ENCODE assay signal across 15 cellular contexts in the genomic region with DNA sequence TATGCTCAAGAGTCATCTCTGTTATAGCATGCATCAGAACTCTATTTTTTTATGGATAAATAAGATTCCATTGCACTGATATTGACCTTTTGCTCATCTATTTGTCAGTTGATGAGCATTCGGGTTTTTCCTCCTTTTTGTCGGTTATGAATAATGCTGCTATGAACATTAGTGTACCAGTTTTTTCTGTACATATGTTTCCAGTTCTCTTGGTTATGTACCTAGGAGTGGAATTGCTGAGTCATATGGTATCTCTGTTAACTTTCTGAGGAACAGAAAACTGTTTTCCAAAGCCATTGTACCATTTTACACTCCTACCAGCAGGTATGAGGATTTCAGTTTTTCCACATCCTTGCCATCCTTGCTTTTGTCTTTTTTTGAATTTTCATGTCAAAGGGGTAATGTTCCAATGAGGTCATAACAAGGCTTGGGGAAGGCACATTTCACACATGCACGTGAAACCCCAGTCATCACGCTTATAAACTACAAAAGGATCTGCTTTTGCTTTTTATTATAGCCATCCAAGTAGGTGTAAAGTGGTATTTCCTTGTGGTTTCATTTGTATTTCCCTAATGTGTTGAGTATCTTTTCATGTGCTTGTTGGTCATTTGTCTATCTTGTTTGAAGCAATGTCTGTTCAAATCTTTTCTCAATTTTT. TPM values are rescaled to one million over a fixed set of nuclear protein-coding genes. Genes with fewer than 3 reads are reported as not detected.
DNase-seq lines count a peak whose midpoint lies in the region; ATAC-seq and TF ChIP-seq lines count a peak whose summit lies in the region.
"Had no signal": no experiment of that assay in that cellular context is flagged by ENCODE, and none has a peak within 500 bp of the region (broad histone marks: within the 10 kb centered on the region; RNA-seq: fewer than 3 reads in every experiment).

No MANE protein-coding gene starts in this region.

- peaks cover 22% of the 10 kb centered on the region for H3K36me3 Mint-ChIP-seq in activated naive CD8-positive, alpha-beta T cell

- no peak overlapping the region for H3K4me3 Mint-ChIP-seq in activated naive CD8-positive, alpha-beta T cell
- H3K4me3 Mint-ChIP-seq: central memory CD8-positive, alpha-beta T cell; naive thymus-derived CD4-positive, alpha-beta T cell had no signal

- TF ChIP-seq POLR2A in sigmoid colon (IDR thresholded peaks at IDR 0.05) = no peak

- no peaks in the 10 kb centered on the region for H3K9me3 Mint-ChIP-seq in activated naive CD8-positive, alpha-beta T cell (ENCODE audit: low read depth)

- no peaks in the 10 kb centered on the region for H3K9me3 ChIP-seq in right cardiac atrium (ENCODE audit: control insufficient read depth, low read length)
- H3K9me3 ChIP-seq in sigmoid colon = peaks cover 0 to 3% (median 1%) of the 10 kb centered on the region in 4 donors

- TF ChIP-seq CTCF in fibroblast of villous mesenchyme (IDR thresholded peaks at IDR 0.05; ENCODE audit: insufficient read depth, low read depth, low read length) (no peak), sigmoid colon (IDR thresholded peaks at IDR 0.05) (no peak)

- H3K4me3 ChIP-seq in fibroblast of villous mesenchyme (ENCODE audit: low read depth, low read length) (no peak overlapping the region), right cardiac atrium (ENCODE audit: low read length) (no peak overlapping the region), sigmoid colon (no peak overlapping the region)
- H3K4me3 ChIP-seq: left ventricle myocardium inferior had no signal

- peak overlapping the region; percentile 47 for H3K27ac Mint-ChIP-seq in activated naive CD8-positive, alpha-beta T cell
- H3K27ac Mint-ChIP-seq: naive thymus-derived CD4-positive, alpha-beta T cell had no signal

- no peaks in the 10 kb centered on the region for H3K27me3 Mint-ChIP-seq in activated naive CD8-positive, alpha-beta T cell
- H3K27me3 Mint-ChIP-seq: central memory CD8-positive, alpha-beta T cell; naive thymus-derived CD4-positive, alpha-beta T cell had no signal

- H3K27ac ChIP-seq in right cardiac atrium (ENCODE audit: low read length) (no peak overlapping the region), sigmoid colon (no peak overlapping the region)
- H3K27ac ChIP-seq: left ventricle myocardium inferior had no signal

- TF ChIP-seq EP300 in sigmoid colon (IDR thresholded peaks at IDR 0.05) = no peak

- DNase-seq in AG08395 (ENCODE audit: low spot score) (peak; percentile 3), GM04504 (ENCODE audit: low read depth) (peak; percentile 24), fibroblast of villous mesenchyme (ENCODE audit: low read depth) (peak; percentile 25), right cardiac atrium (no peak), DMS153 treated with DMSO at 0.1 percent for 48 hours (lab: John Stamatoyannopoulos, UW; ENCODE audit: unreplicated experiment) (no peak), sigmoid colon (no peak)
- DNase-seq in activated effector memory CD4-positive, alpha-beta T cell treated with Interleukin-2 at 50 U/mL for 16 hours = no peak
- DNase-seq: GF-D8; H7; left ventricle myocardium inferior; MM.1S; naive thymus-derived CD4-positive, alpha-beta T cell; NCI-H2171 had no signal

- no peak for ATAC-seq in right cardiac atrium
- ATAC-seq: naive thymus-derived CD4-positive, alpha-beta T cell had no signal

- intact Hi-C loops in right cardiac atrium (cut with DNase I) = no loop called here
- intact Hi-C loops in sigmoid colon (cut with DNase I) = no loop called here

- peaks cover 11% of the 10 kb centered on the region for H3K4me1 Mint-ChIP-seq in activated naive CD8-positive, alpha-beta T cell (ENCODE audit: low read depth)

- H3K36me3 ChIP-seq in sigmoid colon = no peaks in the 10 kb centered on the region
- H3K36me3 ChIP-seq: left ventricle myocardium inferior had no signal

- H3K4me1 ChIP-seq in right cardiac atrium (ENCODE audit: control insufficient read depth, insufficient read depth, low read length) (no peaks in the 10 kb centered on the region), sigmoid colon (no peaks in the 10 kb centered on the region)
- H3K4me1 ChIP-seq: left ventricle myocardium inferior had no signal

- H3K27me3 ChIP-seq in right cardiac atrium (ENCODE audit: control insufficient read depth, insufficient read depth) (no peaks in the 10 kb centered on the region), sigmoid colon (no peaks in the 10 kb centered on the region)

- 85% methylated on average over 4 of the region's 4 CpGs for WGBS in right cardiac atrium
- 38 to 66% methylated on average over 4 of the region's 4 CpGs for WGBS in sigmoid colon, 2 donors

RNA-seq across cellular contexts. Expression of gene KBTBD7, which starts 14.6 kb away (rescaled TPM):
- 5.8 and 8.6 TPM in 2 replicates for total RNA-seq in fibroblast of villous mesenchyme
- 1 to 10 TPM; 5.6 to 9.5 (median 8.9) TPM for total RNA-seq in right cardiac atrium
- 3.6 TPM for polyA plus RNA-seq in right cardiac atrium
- total RNA-seq in sigmoid colon = 10 to 100 TPM in 1 of 4 donors, 1 to 10 TPM in 3; 5.6 to 10.2 (median 8.0) TPM
- 1 to 10 TPM; 1.2 to 2.8 (median 1.8) TPM for polyA plus RNA-seq in sigmoid colon

RNA-seq across cellular contexts. Expression of gene KBTBD6, which starts 47.1 kb away (rescaled TPM):
- total RNA-seq in fibroblast of villous mesenchyme = 12.6 and 17.7 TPM in 2 replicates
- total RNA-seq in right cardiac atrium = 10 to 100 TPM in 3 of 4 donors, 1 to 10 TPM in 1; 8.7 to 15.7 (median 14.2) TPM
- 6.6 TPM for polyA plus RNA-seq in right cardiac atrium
- 10 to 100 TPM in 2 of 4 donors, 1 to 10 TPM in 2; 6.7 to 10.7 (median 9.9) TPM for total RNA-seq in sigmoid colon
- polyA plus RNA-seq in sigmoid colon = 1 to 10 TPM; 1.2 to 3.9 (median 1.4) TPM

Comparison
In these comparisons a context has a peak if more than half of its experiments do, and no peak if none do; other contexts are left out.
1. DNase-seq: peak in AG08395 (single experiment), GM04504 (single experiment) and fibroblast of villous mesenchyme (single experiment); none in right cardiac atrium (0 of 3), DMS153 treated with DMSO at 0.1 percent for 48 hours (single experiment), sigmoid colon (single experiment) and activated effector memory CD4-positive, alpha-beta T cell treated with Interleukin-2 at 50 U/mL for 16 hours (single experiment).